ENCODE assay signal across 22 cellular contexts in the genomic region with DNA sequence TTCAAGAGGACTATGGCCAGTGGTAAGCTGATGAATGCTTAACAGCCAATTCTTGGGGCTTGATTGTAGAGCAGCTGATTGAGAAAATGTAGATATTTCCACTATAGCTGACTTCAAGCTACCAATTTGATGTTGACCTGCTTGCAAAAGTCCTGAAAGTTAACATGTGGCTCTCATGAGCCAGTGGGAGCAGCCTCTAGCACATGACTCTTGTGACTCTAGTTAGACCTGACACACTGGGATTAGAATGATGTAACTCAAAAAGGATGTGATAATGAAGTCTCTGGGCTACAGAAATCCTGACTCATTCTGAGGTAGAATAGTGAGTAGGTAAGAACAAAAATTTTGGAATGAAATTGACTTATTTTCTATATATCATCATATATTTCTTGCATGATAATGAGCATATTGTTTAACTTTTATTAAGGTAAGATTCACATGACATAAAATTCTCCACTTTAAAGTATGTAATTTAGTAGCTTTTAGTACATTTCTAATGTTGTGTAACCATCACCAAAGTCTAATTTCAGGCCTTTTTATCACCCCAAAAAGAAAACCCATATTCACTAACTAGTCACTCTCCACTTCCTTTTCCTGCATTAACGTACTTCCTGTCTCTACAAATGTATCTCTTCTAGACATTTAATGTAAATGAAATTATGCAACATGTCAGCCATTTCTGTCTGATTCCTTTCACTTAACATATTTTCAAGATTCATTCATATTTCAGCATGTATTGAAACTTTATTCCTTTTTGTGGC. TPM values are rescaled to one million over a fixed set of nuclear protein-coding genes. Genes with fewer than 3 reads are reported as not detected.
DNase-seq lines count a peak whose midpoint lies in the region; ATAC-seq and TF ChIP-seq lines count a peak whose summit lies in the region.
"Had no signal": no experiment of that assay in that cellular context is flagged by ENCODE, and none has a peak within 500 bp of the region (broad histone marks: within the 10 kb centered on the region; RNA-seq: fewer than 3 reads in every experiment).

No MANE protein-coding gene starts in this region.

- no peak for ATAC-seq in SK-N-SH treated with all-trans-retinoic acid at 6 μM for 48 hours
- ATAC-seq in GM19035 (IDR thresholded peaks at IDR 0.05; ENCODE audit: unreplicated experiment), result no peak
- no peak for ATAC-seq in HG03439 (IDR thresholded peaks at IDR 0.05; ENCODE audit: unreplicated experiment)
- ATAC-seq: GM23338 had no signal

- no peak overlapping the region for H3K4me3 ChIP-seq in epithelial cell of esophagus (ENCODE audit: low read length)
- H3K4me3 ChIP-seq: cardiac muscle cell, GM23338, smooth muscle cell, stomach, vagina had no signal

- peak; percentile 10 for DNase-seq in A172 (ENCODE audit: low spot score)
- DNase-seq in H4 (ENCODE audit: low spot score), result peak; percentile 23
- peak; percentile 59 for DNase-seq in OCI-M1 (lab: John Stamatoyannopoulos, UW)
- DNase-seq in epithelial cell of esophagus (ENCODE audit: low read depth), result peak; percentile 73
- no peak for DNase-seq in mesenteric fat pad (ENCODE audit: low spot score)
- DNase-seq: activated CD8-positive, alpha-beta memory T cell treated with anti-CD3 and anti-CD28 coated beads, Interleukin-2, amount 50 U/mL, for 48 hours; activated naive CD4-positive, alpha-beta T cell treated with anti-CD3 and anti-CD28 coated beads for 36 hours; BE2C; endodermal cell; NCI-H1436; NCI-H446; stomach had no signal

- TF ChIP-seq CTCF in epithelial cell of esophagus (IDR thresholded peaks at IDR 0.05; ENCODE audit: insufficient read depth, low read depth, low read length, missing control alignments), result no peak

TF ChIP-seq in SK-N-SH treated with all-trans-retinoic acid at 6 μM for 48 hours, 23 proteins besides CTCF, POLR2A, EP300 and RAD21:
- TF ChIP-seq, protein P1, sequence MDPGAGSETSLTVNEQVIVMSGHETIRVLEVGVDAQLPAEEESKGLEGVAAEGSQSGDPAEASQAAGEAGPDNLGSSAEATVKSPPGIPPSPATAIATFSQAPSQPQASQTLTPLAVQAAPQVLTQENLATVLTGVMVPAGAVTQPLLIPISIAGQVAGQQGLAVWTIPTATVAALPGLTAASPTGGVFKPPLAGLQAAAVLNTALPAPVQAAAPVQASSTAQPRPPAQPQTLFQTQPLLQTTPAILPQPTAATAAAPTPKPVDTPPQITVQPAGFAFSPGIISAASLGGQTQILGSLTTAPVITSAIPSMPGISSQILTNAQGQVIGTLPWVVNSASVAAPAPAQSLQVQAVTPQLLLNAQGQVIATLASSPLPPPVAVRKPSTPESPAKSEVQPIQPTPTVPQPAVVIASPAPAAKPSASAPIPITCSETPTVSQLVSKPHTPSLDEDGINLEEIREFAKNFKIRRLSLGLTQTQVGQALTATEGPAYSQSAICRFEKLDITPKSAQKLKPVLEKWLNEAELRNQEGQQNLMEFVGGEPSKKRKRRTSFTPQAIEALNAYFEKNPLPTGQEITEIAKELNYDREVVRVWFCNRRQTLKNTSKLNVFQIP (CRISPR knock-in tag; IDR thresholded peaks at IDR 0.05; ENCODE audit: borderline replicate concordance, low read depth), result no peak
- TF ChIP-seq ARNTL (CRISPR knock-in tag; IDR thresholded peaks at IDR 0.05; ENCODE audit: borderline replicate concordance, low read depth) (no peak), ZNF565 (CRISPR knock-in tag; conservative IDR thresholded peaks at IDR 0.05; ENCODE audit: low read depth) (no peak), TCF4 (CRISPR knock-in tag; IDR thresholded peaks at IDR 0.05; ENCODE audit: borderline replicate concordance) (no peak), SNAI2 (CRISPR knock-in tag; IDR thresholded peaks at IDR 0.05) (no peak), GLIS3 (CRISPR knock-in tag; IDR thresholded peaks at IDR 0.05) (no peak), CSDC2 (CRISPR knock-in tag; IDR thresholded peaks at IDR 0.05) (no peak), RARB (CRISPR knock-in tag; IDR thresholded peaks at IDR 0.05) (no peak), ZFP30 (CRISPR knock-in tag; IDR thresholded peaks at IDR 0.05) (no peak), ZFP3 (CRISPR knock-in tag; IDR thresholded peaks at IDR 0.05) (no peak), ZNF8 (CRISPR knock-in tag; IDR thresholded peaks at IDR 0.05) (no peak), ZC3H10 (CRISPR knock-in tag; IDR thresholded peaks at IDR 0.05) (no peak)
- TF ChIP-seq, protein P2, sequence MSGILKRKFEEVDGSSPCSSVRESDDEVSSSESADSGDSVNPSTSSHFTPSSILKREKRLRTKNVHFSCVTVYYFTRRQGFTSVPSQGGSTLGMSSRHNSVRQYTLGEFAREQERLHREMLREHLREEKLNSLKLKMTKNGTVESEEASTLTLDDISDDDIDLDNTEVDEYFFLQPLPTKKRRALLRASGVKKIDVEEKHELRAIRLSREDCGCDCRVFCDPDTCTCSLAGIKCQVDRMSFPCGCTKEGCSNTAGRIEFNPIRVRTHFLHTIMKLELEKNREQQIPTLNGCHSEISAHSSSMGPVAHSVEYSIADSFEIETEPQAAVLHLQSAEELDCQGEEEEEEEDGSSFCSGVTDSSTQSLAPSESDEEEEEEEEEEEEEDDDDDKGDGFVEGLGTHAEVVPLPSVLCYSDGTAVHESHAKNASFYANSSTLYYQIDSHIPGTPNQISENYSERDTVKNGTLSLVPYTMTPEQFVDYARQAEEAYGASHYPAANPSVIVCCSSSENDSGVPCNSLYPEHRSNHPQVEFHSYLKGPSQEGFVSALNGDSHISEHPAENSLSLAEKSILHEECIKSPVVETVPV (CRISPR knock-in tag; IDR thresholded peaks at IDR 0.05), result no peak
- TF ChIP-seq, protein P3, sequence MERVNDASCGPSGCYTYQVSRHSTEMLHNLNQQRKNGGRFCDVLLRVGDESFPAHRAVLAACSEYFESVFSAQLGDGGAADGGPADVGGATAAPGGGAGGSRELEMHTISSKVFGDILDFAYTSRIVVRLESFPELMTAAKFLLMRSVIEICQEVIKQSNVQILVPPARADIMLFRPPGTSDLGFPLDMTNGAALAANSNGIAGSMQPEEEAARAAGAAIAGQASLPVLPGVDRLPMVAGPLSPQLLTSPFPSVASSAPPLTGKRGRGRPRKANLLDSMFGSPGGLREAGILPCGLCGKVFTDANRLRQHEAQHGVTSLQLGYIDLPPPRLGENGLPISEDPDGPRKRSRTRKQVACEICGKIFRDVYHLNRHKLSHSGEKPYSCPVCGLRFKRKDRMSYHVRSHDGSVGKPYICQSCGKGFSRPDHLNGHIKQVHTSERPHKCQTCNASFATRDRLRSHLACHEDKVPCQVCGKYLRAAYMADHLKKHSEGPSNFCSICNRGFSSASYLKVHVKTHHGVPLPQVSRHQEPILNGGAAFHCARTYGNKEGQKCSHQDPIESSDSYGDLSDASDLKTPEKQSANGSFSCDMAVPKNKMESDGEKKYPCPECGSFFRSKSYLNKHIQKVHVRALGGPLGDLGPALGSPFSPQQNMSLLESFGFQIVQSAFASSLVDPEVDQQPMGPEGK (CRISPR knock-in tag; IDR thresholded peaks at IDR 0.05; ENCODE audit: borderline replicate concordance), result no peak
- TF ChIP-seq, protein P4, sequence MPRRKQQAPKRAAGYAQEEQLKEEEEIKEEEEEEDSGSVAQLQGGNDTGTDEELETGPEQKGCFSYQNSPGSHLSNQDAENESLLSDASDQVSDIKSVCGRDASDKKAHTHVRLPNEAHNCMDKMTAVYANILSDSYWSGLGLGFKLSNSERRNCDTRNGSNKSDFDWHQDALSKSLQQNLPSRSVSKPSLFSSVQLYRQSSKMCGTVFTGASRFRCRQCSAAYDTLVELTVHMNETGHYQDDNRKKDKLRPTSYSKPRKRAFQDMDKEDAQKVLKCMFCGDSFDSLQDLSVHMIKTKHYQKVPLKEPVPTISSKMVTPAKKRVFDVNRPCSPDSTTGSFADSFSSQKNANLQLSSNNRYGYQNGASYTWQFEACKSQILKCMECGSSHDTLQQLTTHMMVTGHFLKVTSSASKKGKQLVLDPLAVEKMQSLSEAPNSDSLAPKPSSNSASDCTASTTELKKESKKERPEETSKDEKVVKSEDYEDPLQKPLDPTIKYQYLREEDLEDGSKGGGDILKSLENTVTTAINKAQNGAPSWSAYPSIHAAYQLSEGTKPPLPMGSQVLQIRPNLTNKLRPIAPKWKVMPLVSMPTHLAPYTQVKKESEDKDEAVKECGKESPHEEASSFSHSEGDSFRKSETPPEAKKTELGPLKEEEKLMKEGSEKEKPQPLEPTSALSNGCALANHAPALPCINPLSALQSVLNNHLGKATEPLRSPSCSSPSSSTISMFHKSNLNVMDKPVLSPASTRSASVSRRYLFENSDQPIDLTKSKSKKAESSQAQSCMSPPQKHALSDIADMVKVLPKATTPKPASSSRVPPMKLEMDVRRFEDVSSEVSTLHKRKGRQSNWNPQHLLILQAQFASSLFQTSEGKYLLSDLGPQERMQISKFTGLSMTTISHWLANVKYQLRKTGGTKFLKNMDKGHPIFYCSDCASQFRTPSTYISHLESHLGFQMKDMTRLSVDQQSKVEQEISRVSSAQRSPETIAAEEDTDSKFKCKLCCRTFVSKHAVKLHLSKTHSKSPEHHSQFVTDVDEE (CRISPR knock-in tag; IDR thresholded peaks at IDR 0.05), result no peak

RNA-seq across cellular contexts. Expression of a gene that starts 16.1 kb away (rescaled TPM):
- total RNA-seq in A172 (2014; rRNA removed; shearing (Covaris generic)), result not detected in 2 replicates
- not detected in 2 replicates for total RNA-seq in H4 (2014; rRNA removed; shearing (Covaris generic))
- not detected for total RNA-seq in mesenteric fat pad
- total RNA-seq: activated naive CD4-positive, alpha-beta T cell treated with anti-CD3 and anti-CD28 coated beads for 36 hours; endodermal cell; glomerular endothelial cell; mucosa of gallbladder; smooth muscle cell; vagina had no signal

RNA-seq across cellular contexts. Expression of a gene that starts 16.2 kb away (rescaled TPM):
- total RNA-seq in A172 (2014; rRNA removed; shearing (Covaris generic)), result not detected in 2 replicates
- total RNA-seq in H4 (2014; rRNA removed; shearing (Covaris generic)), result not detected in 2 replicates
- total RNA-seq in mesenteric fat pad, result not detected
- total RNA-seq: activated naive CD4-positive, alpha-beta T cell treated with anti-CD3 and anti-CD28 coated beads for 36 hours; cardiac muscle cell; endodermal cell; glomerular endothelial cell; GM23338; mucosa of gallbladder; omental fat pad; smooth muscle cell; stomach; vagina had no signal

RNA-seq across cellular contexts. Expression of a gene that starts 32.0 kb away (rescaled TPM):
- total RNA-seq in A172 (2014; rRNA removed; shearing (Covaris generic)), result 5.0 and 6.7 TPM in 2 replicates
- 6.4 and 11.2 TPM in 2 replicates for total RNA-seq in H4 (2014; rRNA removed; shearing (Covaris generic))
- 1.4 TPM for total RNA-seq in mesenteric fat pad

RNA-seq across cellular contexts. Expression of a gene that starts 47.9 kb away (rescaled TPM):
- total RNA-seq in A172 (2014; rRNA removed; shearing (Covaris generic)), result not detected in 2 replicates
- total RNA-seq in H4 (2014; rRNA removed; shearing (Covaris generic)), result not detected in 2 replicates
- total RNA-seq in mesenteric fat pad, result 0.19 TPM

RNA-seq across cellular contexts. Expression of a gene that starts 54.7 kb away (rescaled TPM):
- total RNA-seq in A172 (2014; rRNA removed; shearing (Covaris generic)), result not detected in 2 replicates
- not detected in 2 replicates for total RNA-seq in H4 (2014; rRNA removed; shearing (Covaris generic))
- total RNA-seq in mesenteric fat pad, result 0.22 TPM
- total RNA-seq: activated naive CD4-positive, alpha-beta T cell treated with anti-CD3 and anti-CD28 coated beads for 36 hours; glomerular endothelial cell; GM23338; vagina had no signal
